ENCODE assay signal across 30 cellular contexts in the genomic region with DNA sequence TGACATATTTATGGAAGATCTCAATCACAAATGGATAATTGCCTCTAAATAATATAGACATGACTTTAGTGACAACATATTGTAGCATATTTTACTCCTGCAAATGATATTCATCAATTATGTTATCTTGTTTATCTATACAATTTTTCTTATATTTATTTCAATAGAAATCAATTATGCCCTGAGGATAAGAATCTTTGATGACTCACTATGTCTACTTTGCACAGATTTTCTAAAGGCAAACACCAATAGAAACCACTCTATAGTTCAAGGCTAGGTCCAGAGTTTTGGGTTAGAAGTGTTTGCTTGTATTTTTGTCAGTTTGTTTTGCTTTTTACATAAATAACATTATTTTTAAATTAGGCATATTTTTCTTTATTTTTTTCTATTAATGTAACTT.
"Had no signal": no experiment of that assay in that cellular context is flagged by ENCODE, and none has a peak within 500 bp of the region (broad histone marks: within the 10 kb centered on the region; RNA-seq: fewer than 3 reads in every experiment).

No MANE protein-coding gene starts in this region.

- H3K27me3 ChIP-seq: brain microvascular endothelial cell, esophagus squamous epithelium, gastroesophageal sphincter, heart right ventricle had no signal

- H3K9me3 ChIP-seq: esophagus squamous epithelium had no signal

- H3K4me3 ChIP-seq: esophagus squamous epithelium, gastroesophageal sphincter, heart right ventricle had no signal

- FAIRE-seq: astrocyte had no signal

- DNase-seq: activated B cell treated with CpG ODN at 0.5 μM for 24 hours; activated CD4-positive, alpha-beta T cell treated with anti-CD3 and anti-CD28 coated beads for 48 hours; activated CD4-positive, alpha-beta T cell treated with anti-CD3 and anti-CD28 coated beads, Interleukin-2, amount 50 U/mL, for 1 hour; activated CD4-positive, alpha-beta T cell treated with anti-CD3 and anti-CD28 coated beads, Interleukin-2, amount 50 U/mL, for 48 hours; activated CD8-positive, alpha-beta memory T cell treated with anti-CD3 and anti-CD28 coated beads for 24 hours; activated CD8-positive, alpha-beta T cell treated with anti-CD3 and anti-CD28 coated beads for 36 hours; activated effector memory CD4-positive, alpha-beta T cell treated with Interleukin-2 at 50 U/mL for 16 hours; activated gamma-delta T cell treated with Interleukin-2 at 50 U/mL for 16 hours; activated naive CD4-positive, alpha-beta T cell treated with anti-CD3 and anti-CD28 coated beads, Interleukin-2, amount 50 U/mL, for 16 hours; activated naive CD4-positive, alpha-beta T cell treated with Interleukin-2 at 50 U/mL for 16 hours; activated T-cell treated with anti-CD3 and anti-CD28 coated beads, Interleukin-2, amount 50 U/mL, for 4 hours; amniotic stem cell; anterior cingulate cortex; brain microvascular endothelial cell; caudate nucleus; cortex of kidney; dermis blood vessel endothelial cell; effector CD4-positive, alpha-beta T cell; effector memory CD8-positive, alpha-beta T cell; esophagus squamous epithelium; foreskin melanocyte; heart right ventricle; T-helper 17 cell; T1000; WERI-Rb-1 had no signal

- H3K4me1 ChIP-seq: esophagus squamous epithelium had no signal

- H3K27ac ChIP-seq: brain microvascular endothelial cell, epithelial cell of prostate, esophagus squamous epithelium, gastroesophageal sphincter, heart right ventricle, WERI-Rb-1 had no signal

- H3K36me3 ChIP-seq: brain microvascular endothelial cell, esophagus squamous epithelium, gastroesophageal sphincter, heart right ventricle, WERI-Rb-1 had no signal

- ATAC-seq: activated CD4-positive, CD25-positive, alpha-beta regulatory T cell treated with anti-CD3 and anti-CD28 coated beads, Interleukin-2, amount 50 U/mL, for 24 hours; activated CD8-positive, alpha-beta T cell treated with anti-CD3 and anti-CD28 coated beads for 36 hours; activated T-cell treated with anti-CD3 and anti-CD28 coated beads, Interleukin-2, amount 50 U/mL, for 4 hours; activated T-helper 17 cell treated with anti-CD3 and anti-CD28 coated beads, Interleukin-2, amount 50 U/mL, for 72 hours; effector memory CD8-positive, alpha-beta T cell; gastroesophageal sphincter; heart right ventricle; T-helper 17 cell had no signal
